In the genomic region with DNA sequence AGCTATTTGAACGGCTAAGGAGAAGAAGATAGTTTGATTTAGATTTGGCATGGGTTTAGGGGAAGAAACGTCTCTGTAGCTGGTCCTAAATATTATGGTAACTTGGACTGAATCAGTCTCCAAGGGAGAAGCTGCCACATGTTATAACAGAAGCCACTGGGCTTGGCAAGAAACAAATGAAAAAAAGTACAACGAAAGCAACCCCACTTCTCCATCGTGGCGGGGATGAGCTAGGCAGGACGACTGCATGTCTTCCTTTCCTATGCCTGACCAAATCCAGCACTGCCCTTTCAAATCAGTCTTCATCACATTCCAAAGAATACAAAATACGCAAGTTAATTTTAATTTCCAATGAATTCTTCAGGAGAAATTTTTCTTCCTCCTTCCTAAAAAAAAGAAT, we compare ENCODE assay signal across 1 cellular context.
TF ChIP-seq lines count a peak whose summit lies in the region.

No MANE protein-coding gene starts in this region.

TF ChIP-seq in GM23338, 12 proteins besides CTCF, POLR2A, EP300 and RAD21 (continued from another document):
- TF ChIP-seq, protein P1, sequence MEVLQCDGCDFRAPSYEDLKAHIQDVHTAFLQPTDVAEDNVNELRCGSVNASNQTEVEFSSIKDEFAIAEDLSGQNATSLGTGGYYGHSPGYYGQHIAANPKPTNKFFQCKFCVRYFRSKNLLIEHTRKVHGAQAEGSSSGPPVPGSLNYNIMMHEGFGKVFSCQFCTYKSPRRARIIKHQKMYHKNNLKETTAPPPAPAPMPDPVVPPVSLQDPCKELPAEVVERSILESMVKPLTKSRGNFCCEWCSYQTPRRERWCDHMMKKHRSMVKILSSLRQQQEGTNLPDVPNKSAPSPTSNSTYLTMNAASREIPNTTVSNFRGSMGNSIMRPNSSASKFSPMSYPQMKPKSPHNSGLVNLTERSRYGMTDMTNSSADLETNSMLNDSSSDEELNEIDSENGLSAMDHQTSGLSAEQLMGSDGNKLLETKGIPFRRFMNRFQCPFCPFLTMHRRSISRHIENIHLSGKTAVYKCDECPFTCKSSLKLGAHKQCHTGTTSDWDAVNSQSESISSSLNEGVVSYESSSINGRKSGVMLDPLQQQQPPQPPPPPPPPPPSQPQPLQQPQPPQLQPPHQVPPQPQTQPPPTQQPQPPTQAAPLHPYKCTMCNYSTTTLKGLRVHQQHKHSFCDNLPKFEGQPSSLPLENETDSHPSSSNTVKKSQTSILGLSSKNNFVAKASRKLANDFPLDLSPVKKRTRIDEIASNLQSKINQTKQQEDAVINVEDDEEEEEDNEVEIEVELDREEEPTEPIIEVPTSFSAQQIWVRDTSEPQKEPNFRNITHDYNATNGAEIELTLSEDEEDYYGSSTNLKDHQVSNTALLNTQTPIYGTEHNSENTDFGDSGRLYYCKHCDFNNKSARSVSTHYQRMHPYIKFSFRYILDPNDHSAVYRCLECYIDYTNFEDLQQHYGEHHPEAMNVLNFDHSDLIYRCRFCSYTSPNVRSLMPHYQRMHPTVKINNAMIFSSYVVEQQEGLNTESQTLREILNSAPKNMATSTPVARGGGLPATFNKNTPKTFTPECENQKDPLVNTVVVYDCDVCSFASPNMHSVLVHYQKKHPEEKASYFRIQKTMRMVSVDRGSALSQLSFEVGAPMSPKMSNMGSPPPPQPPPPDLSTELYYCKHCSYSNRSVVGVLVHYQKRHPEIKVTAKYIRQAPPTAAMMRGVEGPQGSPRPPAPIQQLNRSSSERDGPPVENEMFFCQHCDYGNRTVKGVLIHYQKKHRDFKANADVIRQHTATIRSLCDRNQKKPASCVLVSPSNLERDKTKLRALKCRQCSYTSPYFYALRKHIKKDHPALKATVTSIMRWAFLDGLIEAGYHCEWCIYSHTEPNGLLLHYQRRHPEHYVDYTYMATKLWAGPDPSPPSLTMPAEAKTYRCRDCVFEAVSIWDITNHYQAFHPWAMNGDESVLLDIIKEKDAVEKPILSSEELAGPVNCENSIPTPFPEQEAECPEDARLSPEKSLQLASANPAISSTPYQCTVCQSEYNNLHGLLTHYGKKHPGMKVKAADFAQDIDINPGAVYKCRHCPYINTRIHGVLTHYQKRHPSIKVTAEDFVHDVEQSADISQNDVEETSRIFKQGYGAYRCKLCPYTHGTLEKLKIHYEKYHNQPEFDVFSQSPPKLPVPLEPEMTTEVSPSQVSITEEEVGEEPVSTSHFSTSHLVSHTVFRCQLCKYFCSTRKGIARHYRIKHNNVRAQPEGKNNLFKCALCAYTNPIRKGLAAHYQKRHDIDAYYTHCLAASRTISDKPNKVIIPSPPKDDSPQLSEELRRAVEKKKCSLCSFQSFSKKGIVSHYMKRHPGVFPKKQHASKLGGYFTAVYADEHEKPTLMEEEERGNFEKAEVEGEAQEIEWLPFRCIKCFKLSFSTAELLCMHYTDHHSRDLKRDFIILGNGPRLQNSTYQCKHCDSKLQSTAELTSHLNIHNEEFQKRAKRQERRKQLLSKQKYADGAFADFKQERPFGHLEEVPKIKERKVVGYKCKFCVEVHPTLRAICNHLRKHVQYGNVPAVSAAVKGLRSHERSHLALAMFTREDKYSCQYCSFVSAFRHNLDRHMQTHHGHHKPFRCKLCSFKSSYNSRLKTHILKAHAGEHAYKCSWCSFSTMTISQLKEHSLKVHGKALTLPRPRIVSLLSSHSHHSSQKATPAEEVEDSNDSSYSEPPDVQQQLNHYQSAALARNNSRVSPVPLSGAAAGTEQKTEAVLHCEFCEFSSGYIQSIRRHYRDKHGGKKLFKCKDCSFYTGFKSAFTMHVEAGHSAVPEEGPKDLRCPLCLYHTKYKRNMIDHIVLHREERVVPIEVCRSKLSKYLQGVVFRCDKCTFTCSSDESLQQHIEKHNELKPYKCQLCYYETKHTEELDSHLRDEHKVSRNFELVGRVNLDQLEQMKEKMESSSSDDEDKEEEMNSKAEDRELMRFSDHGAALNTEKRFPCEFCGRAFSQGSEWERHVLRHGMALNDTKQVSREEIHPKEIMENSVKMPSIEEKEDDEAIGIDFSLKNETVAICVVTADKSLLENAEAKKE (CRISPR knock-in tag; IDR thresholded peaks at IDR 0.05), result no peak
- TF ChIP-seq EZH2 (IDR thresholded peaks at IDR 0.05; ENCODE audit: low read depth, unreplicated experiment) (no peak), NANOG (IDR thresholded peaks at IDR 0.05; ENCODE audit: borderline replicate concordance) (no peak), CREB1 (CRISPR knock-in tag; IDR thresholded peaks at IDR 0.05; ENCODE audit: low read depth) (no peak), STAT1 (IDR thresholded peaks at IDR 0.05; ENCODE audit: unreplicated experiment) (no peak), EZH2phosphoT487 (IDR thresholded peaks at IDR 0.05; ENCODE audit: unreplicated experiment) (no peak), ZNF331 (CRISPR knock-in tag; IDR thresholded peaks at IDR 0.05; ENCODE audit: low read depth) (no peak)
- TF ChIP-seq, protein P2, sequence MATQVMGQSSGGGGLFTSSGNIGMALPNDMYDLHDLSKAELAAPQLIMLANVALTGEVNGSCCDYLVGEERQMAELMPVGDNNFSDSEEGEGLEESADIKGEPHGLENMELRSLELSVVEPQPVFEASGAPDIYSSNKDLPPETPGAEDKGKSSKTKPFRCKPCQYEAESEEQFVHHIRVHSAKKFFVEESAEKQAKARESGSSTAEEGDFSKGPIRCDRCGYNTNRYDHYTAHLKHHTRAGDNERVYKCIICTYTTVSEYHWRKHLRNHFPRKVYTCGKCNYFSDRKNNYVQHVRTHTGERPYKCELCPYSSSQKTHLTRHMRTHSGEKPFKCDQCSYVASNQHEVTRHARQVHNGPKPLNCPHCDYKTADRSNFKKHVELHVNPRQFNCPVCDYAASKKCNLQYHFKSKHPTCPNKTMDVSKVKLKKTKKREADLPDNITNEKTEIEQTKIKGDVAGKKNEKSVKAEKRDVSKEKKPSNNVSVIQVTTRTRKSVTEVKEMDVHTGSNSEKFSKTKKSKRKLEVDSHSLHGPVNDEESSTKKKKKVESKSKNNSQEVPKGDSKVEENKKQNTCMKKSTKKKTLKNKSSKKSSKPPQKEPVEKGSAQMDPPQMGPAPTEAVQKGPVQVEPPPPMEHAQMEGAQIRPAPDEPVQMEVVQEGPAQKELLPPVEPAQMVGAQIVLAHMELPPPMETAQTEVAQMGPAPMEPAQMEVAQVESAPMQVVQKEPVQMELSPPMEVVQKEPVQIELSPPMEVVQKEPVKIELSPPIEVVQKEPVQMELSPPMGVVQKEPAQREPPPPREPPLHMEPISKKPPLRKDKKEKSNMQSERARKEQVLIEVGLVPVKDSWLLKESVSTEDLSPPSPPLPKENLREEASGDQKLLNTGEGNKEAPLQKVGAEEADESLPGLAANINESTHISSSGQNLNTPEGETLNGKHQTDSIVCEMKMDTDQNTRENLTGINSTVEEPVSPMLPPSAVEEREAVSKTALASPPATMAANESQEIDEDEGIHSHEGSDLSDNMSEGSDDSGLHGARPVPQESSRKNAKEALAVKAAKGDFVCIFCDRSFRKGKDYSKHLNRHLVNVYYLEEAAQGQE (IDR thresholded peaks at IDR 0.05; ENCODE audit: unreplicated experiment), result no peak
- TF ChIP-seq, protein P3, sequence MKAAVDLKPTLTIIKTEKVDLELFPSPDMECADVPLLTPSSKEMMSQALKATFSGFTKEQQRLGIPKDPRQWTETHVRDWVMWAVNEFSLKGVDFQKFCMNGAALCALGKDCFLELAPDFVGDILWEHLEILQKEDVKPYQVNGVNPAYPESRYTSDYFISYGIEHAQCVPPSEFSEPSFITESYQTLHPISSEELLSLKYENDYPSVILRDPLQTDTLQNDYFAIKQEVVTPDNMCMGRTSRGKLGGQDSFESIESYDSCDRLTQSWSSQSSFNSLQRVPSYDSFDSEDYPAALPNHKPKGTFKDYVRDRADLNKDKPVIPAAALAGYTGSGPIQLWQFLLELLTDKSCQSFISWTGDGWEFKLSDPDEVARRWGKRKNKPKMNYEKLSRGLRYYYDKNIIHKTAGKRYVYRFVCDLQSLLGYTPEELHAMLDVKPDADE (IDR thresholded peaks at IDR 0.05), result no peak
